In the genomic region with DNA sequence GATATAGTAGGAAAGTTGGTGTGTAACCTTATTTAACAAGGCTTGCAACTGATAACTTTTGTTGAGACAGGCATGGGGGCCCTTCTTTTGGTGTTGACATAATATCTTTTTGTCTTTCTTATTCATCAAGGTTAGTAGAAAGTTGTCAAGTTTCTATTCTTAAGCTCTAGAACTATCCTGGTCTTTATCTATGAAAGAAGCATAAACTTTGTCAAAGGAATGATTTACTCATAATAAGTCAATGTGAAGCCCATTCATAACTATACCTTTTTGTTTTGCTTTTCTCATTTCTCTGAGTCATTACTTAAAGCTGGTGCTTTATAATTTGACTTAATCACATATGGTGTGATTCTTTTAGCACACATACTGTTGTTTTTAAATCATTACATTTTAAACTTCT, we compare ENCODE assay signal across 16 cellular contexts.
DNase-seq lines count a peak whose midpoint lies in the region; ATAC-seq lines count a peak whose summit lies in the region.
"Had no signal": no experiment of that assay in that cellular context is flagged by ENCODE, and none has a peak within 500 bp of the region (broad histone marks: within the 10 kb centered on the region; RNA-seq: fewer than 3 reads in every experiment).

No MANE protein-coding gene starts in this region.

- POLR2A ChIA-PET in activated CD4-positive, alpha-beta T cell treated with anti-CD3 and anti-CD28 coated beads, Interleukin-2, amount 10 ng/mL, durations not matched to agents 7 days and 5 days (lab: Charles Lee): no interaction called here

- H3K4me3 Mint-ChIP-seq in activated CD4-positive, alpha-beta T cell treated with anti-CD3 and anti-CD28 coated beads, Interleukin-2, amount 10 ng/mL, durations not matched to agents 24 days and 14 days: no peak overlapping the region
- no peak overlapping the region for H3K4me3 Mint-ChIP-seq in activated CD4-positive, alpha-beta T cell treated with anti-CD3 and anti-CD28 coated beads, Interleukin-2, amount 10 ng/mL, durations not matched to agents 7 days and 5 days
- H3K4me3 Mint-ChIP-seq in activated T-helper 17 cell treated with anti-CD3 and anti-CD28 coated beads, Interleukin-2, amount 50 U/mL, for 72 hours: no peak overlapping the region
- H3K4me3 Mint-ChIP-seq in stimulated activated naive CD8-positive, alpha-beta T cell treated with anti-CD3 and anti-CD28 coated beads, Interleukin-15, amount 100 ng/mL, for 72 hours: no peak overlapping the region
- H3K4me3 Mint-ChIP-seq: IgD-negative memory B cell had no signal

- H3K27me3 Mint-ChIP-seq in activated CD4-positive, alpha-beta T cell treated with anti-CD3 and anti-CD28 coated beads, Interleukin-2, amount 10 ng/mL, durations not matched to agents 24 days and 14 days: no peaks in the 10 kb centered on the region
- no peaks in the 10 kb centered on the region for H3K27me3 Mint-ChIP-seq in activated CD4-positive, alpha-beta T cell treated with anti-CD3 and anti-CD28 coated beads, Interleukin-2, amount 10 ng/mL, durations not matched to agents 7 days and 5 days
- no peaks in the 10 kb centered on the region for H3K27me3 Mint-ChIP-seq in activated T-helper 17 cell treated with anti-CD3 and anti-CD28 coated beads, Interleukin-2, amount 50 U/mL, for 72 hours
- H3K27me3 Mint-ChIP-seq in stimulated activated naive CD8-positive, alpha-beta T cell treated with anti-CD3 and anti-CD28 coated beads, Interleukin-15, amount 100 ng/mL, for 72 hours: no peaks in the 10 kb centered on the region
- H3K27me3 Mint-ChIP-seq: IgD-negative memory B cell had no signal

- H3K9me3 Mint-ChIP-seq in activated CD4-positive, alpha-beta T cell treated with anti-CD3 and anti-CD28 coated beads, Interleukin-2, amount 10 ng/mL, durations not matched to agents 24 days and 14 days: peaks cover 14% of the 10 kb centered on the region
- H3K9me3 Mint-ChIP-seq in activated CD4-positive, alpha-beta T cell treated with anti-CD3 and anti-CD28 coated beads, Interleukin-2, amount 10 ng/mL, durations not matched to agents 7 days and 5 days: peaks cover 19% of the 10 kb centered on the region
- H3K9me3 Mint-ChIP-seq in activated naive CD4-positive, alpha-beta T cell treated with anti-CD3 and anti-CD28 coated beads, Interleukin-2, amount 50 U/mL, for 72 hours: peaks cover 0 to 16% of the 10 kb centered on the region in 2 donors
- peaks cover 6% of the 10 kb centered on the region for H3K9me3 Mint-ChIP-seq in activated T-helper 17 cell treated with anti-CD3 and anti-CD28 coated beads, Interleukin-2, amount 50 U/mL, for 72 hours
- H3K9me3 Mint-ChIP-seq in stimulated activated naive CD8-positive, alpha-beta T cell treated with anti-CD3 and anti-CD28 coated beads, Interleukin-15, amount 100 ng/mL, for 72 hours: peaks cover 4 to 7% of the 10 kb centered on the region in 2 donors

- peak overlapping the region; percentile 40 for H3K27ac Mint-ChIP-seq in activated CD4-positive, alpha-beta T cell treated with anti-CD3 and anti-CD28 coated beads, Interleukin-2, amount 10 ng/mL, durations not matched to agents 24 days and 14 days
- H3K27ac Mint-ChIP-seq in activated CD4-positive, alpha-beta T cell treated with anti-CD3 and anti-CD28 coated beads, Interleukin-2, amount 10 ng/mL, durations not matched to agents 7 days and 5 days: no peak overlapping the region
- no peak overlapping the region for H3K27ac Mint-ChIP-seq in activated naive CD4-positive, alpha-beta T cell treated with anti-CD3 and anti-CD28 coated beads, Interleukin-2, amount 50 U/mL, for 72 hours
- peak overlapping the region; percentile 27 for H3K27ac Mint-ChIP-seq in activated T-helper 17 cell treated with anti-CD3 and anti-CD28 coated beads, Interleukin-2, amount 50 U/mL, for 72 hours
- no peak overlapping the region for H3K27ac Mint-ChIP-seq in stimulated activated naive CD8-positive, alpha-beta T cell treated with anti-CD3 and anti-CD28 coated beads, Interleukin-15, amount 100 ng/mL, for 72 hours
- H3K27ac Mint-ChIP-seq: IgD-negative memory B cell had no signal

- H3K4me1 Mint-ChIP-seq in activated CD4-positive, alpha-beta T cell treated with anti-CD3 and anti-CD28 coated beads, Interleukin-2, amount 10 ng/mL, durations not matched to agents 24 days and 14 days: peaks cover 30% of the 10 kb centered on the region
- peaks cover 27% of the 10 kb centered on the region for H3K4me1 Mint-ChIP-seq in activated CD4-positive, alpha-beta T cell treated with anti-CD3 and anti-CD28 coated beads, Interleukin-2, amount 10 ng/mL, durations not matched to agents 7 days and 5 days
- H3K4me1 Mint-ChIP-seq in activated T-helper 17 cell treated with anti-CD3 and anti-CD28 coated beads, Interleukin-2, amount 50 U/mL, for 72 hours: peaks cover 26% of the 10 kb centered on the region
- H3K4me1 Mint-ChIP-seq in stimulated activated naive CD8-positive, alpha-beta T cell treated with anti-CD3 and anti-CD28 coated beads, Interleukin-15, amount 100 ng/mL, for 72 hours: peaks cover 50% of the 10 kb centered on the region

- CTCF ChIA-PET in activated CD4-positive, alpha-beta T cell treated with anti-CD3 and anti-CD28 coated beads, Interleukin-2, amount 10 ng/mL, durations not matched to agents 7 days and 5 days (lab: Charles Lee): interaction anchor here (0.6 to 1.4 kb wide), 2 partner anchors 14 to 446 kb away, joined by 4 to 6 read pairs; no protein-coding TSS in a partner anchor

- ATAC-seq in activated naive CD4-positive, alpha-beta T cell treated with anti-CD3 and anti-CD28 coated beads, Interleukin-2, amount 50 U/mL, for 72 hours: peak; percentile 80 to 95
- peak; percentile 96 for ATAC-seq in activated T-helper 17 cell treated with anti-CD3 and anti-CD28 coated beads, Interleukin-2, amount 50 U/mL, for 72 hours (replicated peaks)
- peak; percentile 90 for ATAC-seq in stimulated activated naive CD8-positive, alpha-beta T cell treated with anti-CD3 and anti-CD28 coated beads, Interleukin-15, amount 100 ng/mL, for 72 hours

- DNase-seq in activated CD4-positive, alpha-beta T cell treated with anti-CD3 and anti-CD28 coated beads, Interleukin-2, amount 10 ng/mL, durations not matched to agents 24 days and 14 days: no peak
- no peak for DNase-seq in activated CD4-positive, alpha-beta T cell treated with anti-CD3 and anti-CD28 coated beads, Interleukin-2, amount 10 ng/mL, durations not matched to agents 7 days and 5 days
- no peak for DNase-seq in activated naive CD4-positive, alpha-beta T cell treated with anti-CD3 and anti-CD28 coated beads, Interleukin-2, amount 50 U/mL, for 72 hours (ENCODE audit: low spot score in 2 of 2)
- no peak for DNase-seq in activated naive CD4-positive, alpha-beta T cell treated with Interleukin-2 at 50 U/mL for 16 hours
- no peak for DNase-seq in stimulated activated naive CD8-positive, alpha-beta T cell treated with anti-CD3 and anti-CD28 coated beads, Interleukin-15, amount 100 ng/mL, for 72 hours
- DNase-seq in SIG-M5 (lab: John Stamatoyannopoulos, UW): no peak
- DNase-seq in NCI-H187 treated with DMSO at 0.1 percent for 48 hours (lab: John Stamatoyannopoulos, UW): no peak
- DNase-seq: DND-41, Kasumi-1, MM.1S, NCI-H1092 treated with DMSO at 0.1 percent for 48 hours, NCI-H2107, NCI-H226, NCI-H524 treated with DMSO at 0.1 percent for 48 hours had no signal

- peaks cover 36% of the 10 kb centered on the region for H3K36me3 Mint-ChIP-seq in activated CD4-positive, alpha-beta T cell treated with anti-CD3 and anti-CD28 coated beads, Interleukin-2, amount 10 ng/mL, durations not matched to agents 24 days and 14 days (ENCODE audit: low read depth)
- peaks cover 52% of the 10 kb centered on the region for H3K36me3 Mint-ChIP-seq in activated CD4-positive, alpha-beta T cell treated with anti-CD3 and anti-CD28 coated beads, Interleukin-2, amount 10 ng/mL, durations not matched to agents 7 days and 5 days (ENCODE audit: low read depth)
- H3K36me3 Mint-ChIP-seq in activated naive CD4-positive, alpha-beta T cell treated with anti-CD3 and anti-CD28 coated beads, Interleukin-2, amount 50 U/mL, for 72 hours: peaks cover 10 to 31% of the 10 kb centered on the region in 2 donors
- peaks cover 25% of the 10 kb centered on the region for H3K36me3 Mint-ChIP-seq in activated T-helper 17 cell treated with anti-CD3 and anti-CD28 coated beads, Interleukin-2, amount 50 U/mL, for 72 hours (ENCODE audit: low read depth)

- intact Hi-C loops in activated CD4-positive, alpha-beta T cell treated with anti-CD3 and anti-CD28 coated beads, Interleukin-2, amount 10 ng/mL, durations not matched to agents 24 days and 14 days (cut with micrococcal nuclease): loop anchor here (1.0 to 5.0 kb wide), 3 partner anchors 14 to 130 kb away; no protein-coding TSS in a partner anchor

Comparison
In these comparisons a context has a peak if more than half of its experiments do, and no peak if none do; other contexts are left out.
1. H3K27ac Mint-ChIP-seq: peak in activated CD4-positive, alpha-beta T cell treated with anti-CD3 and anti-CD28 coated beads, Interleukin-2, amount 10 ng/mL, durations not matched to agents 24 days and 14 days (single experiment) and activated T-helper 17 cell treated with anti-CD3 and anti-CD28 coated beads, Interleukin-2, amount 50 U/mL, for 72 hours (single experiment); none in activated CD4-positive, alpha-beta T cell treated with anti-CD3 and anti-CD28 coated beads, Interleukin-2, amount 10 ng/mL, durations not matched to agents 7 days and 5 days (single experiment), activated naive CD4-positive, alpha-beta T cell treated with anti-CD3 and anti-CD28 coated beads, Interleukin-2, amount 50 U/mL, for 72 hours (0 of 2) and stimulated activated naive CD8-positive, alpha-beta T cell treated with anti-CD3 and anti-CD28 coated beads, Interleukin-15, amount 100 ng/mL, for 72 hours (0 of 2).
2. Peak in every context shown above with its lines, with median percentiles within 50 percentile points of each other: ATAC-seq.